In genomic region chr6:139449611-139450000, GRCh38 we compare ENCODE assay signal across 14 cellular contexts.
A peak's percentile ranks its signal among the peaks of the same experiment; 100 is the strongest.
DNase-seq lines count a peak whose midpoint lies in the region; ATAC-seq and TF ChIP-seq lines count a peak whose summit lies in the region.
"Had no signal": no experiment of that assay in that cellular context is flagged by ENCODE, and none has a peak within 500 bp of the region (broad histone marks: within the 10 kb centered on the region; RNA-seq: fewer than 3 reads in every experiment).

No MANE protein-coding gene starts in this region.

- no peak overlapping the region for H3K4me3 Mint-ChIP-seq in nephron
- H3K4me3 Mint-ChIP-seq: immature natural killer cell had no signal

- TF ChIP-seq CTCF in SK-N-SH (IDR thresholded peaks at IDR 0.05), result no peak
- TF ChIP-seq CTCF in nephron (IDR thresholded peaks at IDR 0.05; ENCODE audit: unreplicated experiment in 3 of 3), result no peak

- H3K4me3 ChIP-seq in SK-N-SH (ENCODE audit: low read depth in 2 of 2, low read length in 1 of 2), result no peak overlapping the region

- H3K4me1 Mint-ChIP-seq in nephron, result peaks cover 24% of the 10 kb centered on the region
- H3K4me1 Mint-ChIP-seq: immature natural killer cell had no signal

- CTCF ChIA-PET in SK-N-SH (lab: Yijun Ruan, JAX), result interaction anchor here (0.7 kb wide), 1 partner anchor 1276 kb away, joined by 3 read pairs; no protein-coding TSS in a partner anchor

- TF ChIP-seq POLR2A in erythroblast (IDR thresholded peaks at IDR 0.05; ENCODE audit: low read length), result no peak

- H3F3A ChIP-seq in SK-N-SH (replicated peaks; ENCODE audit: insufficient read depth), result peaks cover 3% of the 10 kb centered on the region

- no peak for TF ChIP-seq EP300 in SK-N-SH (IDR thresholded peaks at IDR 0.05; ENCODE audit: borderline replicate concordance in 1 of 2, low read depth in 1 of 2, low read length in 1 of 2)

- no peaks in the 10 kb centered on the region for H3K36me3 ChIP-seq in SK-N-SH (replicated peaks in 1 of 2; ENCODE audit: control insufficient read depth in 1 of 2, insufficient read depth in 2 of 2, low read length in 1 of 2)

- no peaks in the 10 kb centered on the region for H3K27me3 ChIP-seq in SK-N-SH (ENCODE audit: insufficient read depth)

- POLR2A ChIA-PET in SK-N-SH (lab: Yijun Ruan, JAX), result no interaction called here

- H3K27ac Mint-ChIP-seq in nephron, result peak overlapping the region; percentile 63 to 85 (median 83)
- H3K27ac Mint-ChIP-seq: immature natural killer cell had no signal

- H2AFZ ChIP-seq in SK-N-SH (ENCODE audit: low read depth), result peak overlapping the region; percentile 80

- no peaks in the 10 kb centered on the region for H3K9me3 ChIP-seq in SK-N-SH

- no peaks in the 10 kb centered on the region for H3K9me2 ChIP-seq in SK-N-SH

- DNase-seq in ELR (ENCODE audit: low read depth) (peak; percentile 8), SK-N-SH (no peak), erythroblast (lab: John Stamatoyannopoulos, UW) (peak; percentile 54 to 60), NCI-H2227 (lab: John Stamatoyannopoulos, UW; ENCODE audit: unreplicated experiment) (no peak), GM19238 (ENCODE audit: insufficient read length, low spot score) (no peak)
- no peak for DNase-seq in activated CD4-positive, alpha-beta T cell treated with anti-CD3 and anti-CD28 coated beads for 1 hour
- DNase-seq: caudate nucleus; immature natural killer cell; NCI-H1417 treated with DMSO at 0.1 percent for 48 hours; NCI-H774; stimulated activated CD4-positive, alpha-beta T cell treated with anti-CD3 and anti-CD28 coated beads, Interleukin-2, amount 100 ng/mL, for 48 hours had no signal

- no peak overlapping the region for H3K4me2 ChIP-seq in SK-N-SH

- no peaks in the 10 kb centered on the region for H3K9me3 Mint-ChIP-seq in nephron
- H3K9me3 Mint-ChIP-seq: immature natural killer cell had no signal

- peak overlapping the region; percentile 9 to 58; a peak in 2 of 4 replicates for H3K27ac ChIP-seq in SK-N-SH (ENCODE audit: low read depth in 2 of 2, low read length in 1 of 2)

- H3K79me2 ChIP-seq in SK-N-SH (ENCODE audit: insufficient read depth), result no peaks in the 10 kb centered on the region

- H3K27me3 Mint-ChIP-seq in nephron (ENCODE audit: low read depth), result no peaks in the 10 kb centered on the region

- H3K9ac ChIP-seq in SK-N-SH, result no peak overlapping the region

- peaks cover 0 to 9% of the 10 kb centered on the region in 2 experiments; a peak in 2 of 4 replicates for H3K4me1 ChIP-seq in SK-N-SH (ENCODE audit: control insufficient read depth in 1 of 2, insufficient read depth in 2 of 2, low read depth in 1 of 2, low read length in 1 of 2)

- H4K20me1 ChIP-seq in SK-N-SH (ENCODE audit: insufficient read depth), result no peaks in the 10 kb centered on the region

- TF ChIP-seq RAD21 in SK-N-SH (IDR thresholded peaks at IDR 0.05; ENCODE audit: low read length), result no peak

- H3K36me3 Mint-ChIP-seq in nephron (ENCODE audit: low read depth), result no peaks in the 10 kb centered on the region
- H3K36me3 Mint-ChIP-seq: immature natural killer cell had no signal

- ATAC-seq in HG03378 (IDR thresholded peaks at IDR 0.05; ENCODE audit: unreplicated experiment), result no peak
- ATAC-seq: Right ventricle myocardium inferior had no signal

TF ChIP-seq in SK-N-SH, 30 proteins besides CTCF, POLR2A, EP300 and RAD21:
- TF ChIP-seq FOSL2 (IDR thresholded peaks at IDR 0.05; ENCODE audit: borderline replicate concordance, low read depth) (0 out of 2 replicates have a peak, but pooled peaks have one; percentile 11), TAF1 (IDR thresholded peaks at IDR 0.05; ENCODE audit: borderline replicate concordance, low read depth, low read length) (no peak), YY1 (IDR thresholded peaks at IDR 0.05; ENCODE audit: low read depth) (peak; percentile 58; the same call in 1 of the 2 replicates)
- TF ChIP-seq, protein P1, sequence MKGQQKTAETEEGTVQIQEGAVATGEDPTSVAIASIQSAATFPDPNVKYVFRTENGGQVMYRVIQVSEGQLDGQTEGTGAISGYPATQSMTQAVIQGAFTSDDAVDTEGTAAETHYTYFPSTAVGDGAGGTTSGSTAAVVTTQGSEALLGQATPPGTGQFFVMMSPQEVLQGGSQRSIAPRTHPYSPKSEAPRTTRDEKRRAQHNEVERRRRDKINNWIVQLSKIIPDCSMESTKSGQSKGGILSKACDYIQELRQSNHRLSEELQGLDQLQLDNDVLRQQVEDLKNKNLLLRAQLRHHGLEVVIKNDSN (IDR thresholded peaks at IDR 0.05; ENCODE audit: borderline replicate concordance, low read depth), result no peak

Comparison
In these comparisons a context has a peak if more than half of its experiments do, and no peak if none do; other contexts are left out.
1. DNase-seq: peak in ELR (single experiment) and erythroblast (2 of 2); none in SK-N-SH (single experiment), NCI-H2227 (single experiment), activated CD4-positive, alpha-beta T cell treated with anti-CD3 and anti-CD28 coated beads for 1 hour (single experiment) and GM19238 (single experiment).